Comparison of ENCODE assay signal across 16 cellular contexts in genomic region chr1:221729771-221730170, GRCh38. TPM values are rescaled to one million over a fixed set of nuclear protein-coding genes. Genes with fewer than 3 reads are reported as not detected.
DNase-seq lines count a peak whose midpoint lies in the region; FAIRE-seq and TF ChIP-seq lines count a peak whose summit lies in the region.
"Had no signal": no experiment of that assay in that cellular context is flagged by ENCODE, and none has a peak within 500 bp of the region (broad histone marks: within the 10 kb centered on the region; RNA-seq: fewer than 3 reads in every experiment).

No MANE protein-coding gene starts in this region.

- H3K4me2 ChIP-seq in GM23248 (ENCODE audit: unreplicated experiment) = peak overlapping the region; percentile 51

- H3K27ac ChIP-seq in GM23248 (0 out of 2 replicates have a peak overlapping the region, but pooled peaks have one; percentile 16), muscle layer of colon (ENCODE audit: low read depth, low read length) (peak overlapping the region; percentile 70)
- H3K27ac ChIP-seq: SJCRH30, tibial nerve had no signal

- in situ Hi-C loops in ACHN (cut with HindIII; ENCODE audit: low pct_ligation_motif_present, low pct_unique_long_range_greater_than_20kb, low sequenced_read_pairs) = no loop called here
- in situ Hi-C loops in GM23248 (cut with MboI) = loop anchor here (10.0 kb wide), 1 partner anchor 245 kb away; no protein-coding TSS in a partner anchor
- in situ Hi-C loops in astrocyte of the spinal cord (cut with HindIII; ENCODE audit: low sequenced_read_pairs) = no loop called here
- in situ Hi-C loops in G401 (cut with HindIII; ENCODE audit: low sequenced_read_pairs) = no loop called here

- H3K4me1 ChIP-seq in GM23248 (ENCODE audit: insufficient read depth) (peaks cover 52% of the 10 kb centered on the region), muscle layer of colon (ENCODE audit: insufficient read depth, low read length) (peaks cover 75% of the 10 kb centered on the region)
- H3K4me1 ChIP-seq: SJCRH30 had no signal

- peaks cover 25% of the 10 kb centered on the region for H3F3A ChIP-seq in GM23248 (ENCODE audit: insufficient read depth)

- no peak overlapping the region for H3K4me3 ChIP-seq in GM23248
- H3K4me3 ChIP-seq in astrocyte of the spinal cord (ENCODE audit: low read depth, low read length) = no peak overlapping the region
- H3K4me3 ChIP-seq in muscle layer of colon (ENCODE audit: low read depth in 1 of 2, low read length in 2 of 2) = no peak overlapping the region
- H3K4me3 ChIP-seq: SJCRH30, skin epidermis, tibial nerve had no signal

- TF ChIP-seq CTCF in astrocyte of the spinal cord (IDR thresholded peaks at IDR 0.05; ENCODE audit: low read depth, low read length) = no peak

- no peaks in the 10 kb centered on the region for H3K9me2 ChIP-seq in GM23248 (ENCODE audit: insufficient read depth)

- no peaks in the 10 kb centered on the region for H3K27me3 ChIP-seq in GM23248 (replicated peaks; ENCODE audit: insufficient read depth)
- no peaks in the 10 kb centered on the region for H3K27me3 ChIP-seq in muscle layer of colon (ENCODE audit: control insufficient read depth in 1 of 2, insufficient read depth in 2 of 2, low read length in 2 of 2)
- H3K27me3 ChIP-seq: SJCRH30, tibial nerve had no signal

- 7% methylated on average over 1 of the region's 1 CpG for WGBS in GM23248 (ENCODE audit: low coverage in 1 of 2, low lambda C conversion rate in 2 of 2, missing lambda C conversion rate in 2 of 2), 2 experiments

- H2AFZ ChIP-seq in GM23248 = no peak overlapping the region

- no peaks in the 10 kb centered on the region for H4K20me1 ChIP-seq in GM23248 (ENCODE audit: insufficient read depth)

- H3K36me3 ChIP-seq in GM23248 (ENCODE audit: low read depth) (no peaks in the 10 kb centered on the region), muscle layer of colon (ENCODE audit: insufficient read depth, low read length) (no peaks in the 10 kb centered on the region)
- H3K36me3 ChIP-seq: SJCRH30, tibial nerve had no signal

- H3K9ac ChIP-seq in GM23248 = no peak overlapping the region
- H3K9ac ChIP-seq in muscle layer of colon (ENCODE audit: low read length) = no peak overlapping the region

- DNase-seq in ACHN = peak; percentile 48
- DNase-seq in GM23248 = peak; percentile 48
- DNase-seq in astrocyte of the spinal cord (ENCODE audit: low read depth, low spot score) = peak; percentile 37
- no peak for DNase-seq in G401 (ENCODE audit: low spot score)
- no peak for DNase-seq in amniotic stem cell (lab: John Stamatoyannopoulos, UW)
- DNase-seq in H54 (ENCODE audit: insufficient read length, low spot score) = no peak
- no peak for DNase-seq in HuH-7 (ENCODE audit: low spot score)
- DNase-seq: activated CD4-positive, alpha-beta T cell treated with anti-CD3 and anti-CD28 coated beads for 48 hours; cortex of kidney; immature natural killer cell; NCI-H2081; NCI-H510A treated with DMSO at 0.1 percent for 48 hours; SJCRH30 had no signal

- no peak for TF ChIP-seq POLR2A in H54 (IDR thresholded peaks at IDR 0.05; ENCODE audit: low read depth, low read length)

- H3K79me2 ChIP-seq in GM23248 (ENCODE audit: insufficient read depth) = peaks cover 92% of the 10 kb centered on the region

- no peaks in the 10 kb centered on the region for H3K9me3 ChIP-seq in GM23248 (ENCODE audit: low read depth)
- H3K9me3 ChIP-seq in muscle layer of colon (ENCODE audit: low read length) = no peaks in the 10 kb centered on the region
- H3K9me3 ChIP-seq: SJCRH30, tibial nerve had no signal

- FAIRE-seq in H54 (lab: Jason Lieb, UNC) = no peak

RNA-seq across cellular contexts. Expression of gene DUSP10, which starts 12.1 kb away (rescaled TPM):
- 10.5 and 19.3 TPM in 2 replicates for total RNA-seq in GM23248 (2014; rRNA removed; shearing (Covaris generic))
- 16.2 and 16.4 TPM in 2 replicates for polyA plus RNA-seq in GM23248 (2016; fragmentation: Nextera tagmentation; extraction: Ambion mirVana)
- not detected in 2 replicates for total RNA-seq in G401 (2014; rRNA removed; shearing (Covaris generic))

Comparison
In these comparisons a context has a peak if more than half of its experiments do, and no peak if none do; other contexts are left out.
1. DNase-seq: peak in ACHN (single experiment), GM23248 (single experiment) and astrocyte of the spinal cord (single experiment); none in G401 (single experiment), amniotic stem cell (single experiment), H54 (single experiment) and HuH-7 (single experiment).
2. RNA of gene DUSP10, which starts 12.1 kb away (total RNA-seq): 10.5 to 19.3 TPM in GM23248; not detected in G401; every median in the first group is over 10 times any median in the second.